Comparison of ENCODE assay signal across 27 cellular contexts in the genomic region with DNA sequence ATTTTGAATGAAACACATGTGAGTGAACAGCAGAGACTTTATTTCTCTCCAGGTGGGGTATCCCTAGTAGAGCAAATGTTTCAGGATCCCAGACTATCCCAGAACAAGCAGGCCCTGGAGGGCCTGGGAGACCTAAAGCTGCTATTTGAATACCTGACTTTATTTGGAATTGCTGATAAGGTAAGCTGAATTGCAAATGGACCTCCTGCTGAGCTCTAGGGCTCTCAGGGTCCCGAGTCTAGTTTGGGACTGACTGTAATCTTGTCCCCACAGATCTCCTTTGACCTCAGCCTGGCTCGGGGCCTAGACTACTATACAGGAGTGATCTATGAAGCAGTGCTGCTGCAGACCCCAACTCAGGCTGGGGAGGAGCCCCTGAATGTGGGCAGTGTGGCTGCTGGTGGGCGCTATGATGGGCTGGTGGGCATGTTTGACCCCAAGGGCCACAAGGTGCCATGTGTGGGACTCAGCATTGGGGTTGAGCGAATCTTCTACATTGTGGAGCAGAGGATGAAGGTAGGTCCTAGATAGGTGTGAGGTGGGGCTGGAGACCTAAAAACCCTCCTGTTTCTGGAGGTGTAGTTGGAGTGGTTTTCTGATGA. TPM values are rescaled to one million over a fixed set of nuclear protein-coding genes. Genes with fewer than 3 reads are reported as not detected.
DNase-seq lines count a peak whose midpoint lies in the region; ATAC-seq and TF ChIP-seq lines count a peak whose summit lies in the region.
"Had no signal": no experiment of that assay in that cellular context is flagged by ENCODE, and none has a peak within 500 bp of the region (broad histone marks: within the 10 kb centered on the region; RNA-seq: fewer than 3 reads in every experiment).

No MANE protein-coding gene starts in this region.

- no peak for ATAC-seq in activated naive CD8-positive, alpha-beta T cell treated with anti-CD3 and anti-CD28 coated beads, Interleukin-2, amount 50 U/mL, for 24 hours
- no peak for ATAC-seq in HG02938 (IDR thresholded peaks at IDR 0.05; ENCODE audit: unreplicated experiment)
- ATAC-seq: CD8-positive, alpha-beta T cell; GM12878; K562 had no signal

- H3K36me3 ChIP-seq in HUES6 (ENCODE audit: control insufficient read depth, insufficient read depth, low read length): peaks cover 65% of the 10 kb centered on the region
- peaks cover 28 to 70% (median 51%) of the 10 kb centered on the region in 4 donors for H3K36me3 ChIP-seq in sigmoid colon

- 93 to 94% methylated on average over 4 of the region's 4 CpGs for WGBS in sigmoid colon, 2 donors

- no peaks in the 10 kb centered on the region for H3K27me3 Mint-ChIP-seq in activated naive CD8-positive, alpha-beta T cell treated with anti-CD3 and anti-CD28 coated beads for 36 hours
- H3K27me3 Mint-ChIP-seq in activated naive CD8-positive, alpha-beta T cell treated with anti-CD3 and anti-CD28 coated beads, Interleukin-2, amount 50 U/mL, for 24 hours: no peaks in the 10 kb centered on the region
- H3K27me3 Mint-ChIP-seq in chondrocyte (ENCODE audit: low read depth) (no peaks in the 10 kb centered on the region), neural crest cell (ENCODE audit: low read depth) (no peaks in the 10 kb centered on the region)

- H3K9me3 Mint-ChIP-seq in activated naive CD8-positive, alpha-beta T cell treated with anti-CD3 and anti-CD28 coated beads for 36 hours: no peaks in the 10 kb centered on the region
- H3K9me3 Mint-ChIP-seq in activated naive CD8-positive, alpha-beta T cell treated with anti-CD3 and anti-CD28 coated beads, Interleukin-2, amount 50 U/mL, for 24 hours: no peaks in the 10 kb centered on the region
- no peaks in the 10 kb centered on the region for H3K9me3 Mint-ChIP-seq in chondrocyte (ENCODE audit: low read depth)
- no peaks in the 10 kb centered on the region for H3K9me3 Mint-ChIP-seq in neural crest cell
- H3K9me3 Mint-ChIP-seq: CD8-positive, alpha-beta T cell had no signal

- peak overlapping the region; percentile 5 for H3K27ac Mint-ChIP-seq in activated naive CD8-positive, alpha-beta T cell treated with anti-CD3 and anti-CD28 coated beads for 36 hours
- H3K27ac Mint-ChIP-seq in activated naive CD8-positive, alpha-beta T cell treated with anti-CD3 and anti-CD28 coated beads, Interleukin-2, amount 50 U/mL, for 24 hours: no peak overlapping the region
- peak overlapping the region; percentile 35 for H3K27ac Mint-ChIP-seq in chondrocyte (ENCODE audit: unreplicated experiment)
- H3K27ac Mint-ChIP-seq in neural crest cell (ENCODE audit: unreplicated experiment): no peak overlapping the region
- H3K27ac Mint-ChIP-seq: CD8-positive, alpha-beta T cell had no signal

- H3K36me3 Mint-ChIP-seq in activated naive CD8-positive, alpha-beta T cell treated with anti-CD3 and anti-CD28 coated beads for 36 hours: peaks cover 36% of the 10 kb centered on the region
- peaks cover 76% of the 10 kb centered on the region for H3K36me3 Mint-ChIP-seq in activated naive CD8-positive, alpha-beta T cell treated with anti-CD3 and anti-CD28 coated beads, Interleukin-2, amount 50 U/mL, for 24 hours (ENCODE audit: low read depth)
- H3K36me3 Mint-ChIP-seq in chondrocyte (ENCODE audit: low read depth) (peaks cover 37% of the 10 kb centered on the region), neural crest cell (ENCODE audit: low read depth) (peaks cover 28% of the 10 kb centered on the region)

- H3K4me1 Mint-ChIP-seq in activated naive CD8-positive, alpha-beta T cell treated with anti-CD3 and anti-CD28 coated beads for 36 hours: peaks cover 22% of the 10 kb centered on the region
- peaks cover 35% of the 10 kb centered on the region for H3K4me1 Mint-ChIP-seq in activated naive CD8-positive, alpha-beta T cell treated with anti-CD3 and anti-CD28 coated beads, Interleukin-2, amount 50 U/mL, for 24 hours
- peaks cover 40% of the 10 kb centered on the region for H3K4me1 Mint-ChIP-seq in chondrocyte (ENCODE audit: low read depth)
- peaks cover 29% of the 10 kb centered on the region for H3K4me1 Mint-ChIP-seq in neural crest cell

- intact Hi-C loops in sigmoid colon (cut with DNase I): no loop called here

- H3K4me3 Mint-ChIP-seq in activated naive CD8-positive, alpha-beta T cell treated with anti-CD3 and anti-CD28 coated beads for 36 hours: no peak overlapping the region
- no peak overlapping the region for H3K4me3 Mint-ChIP-seq in activated naive CD8-positive, alpha-beta T cell treated with anti-CD3 and anti-CD28 coated beads, Interleukin-2, amount 50 U/mL, for 24 hours
- H3K4me3 Mint-ChIP-seq in chondrocyte (ENCODE audit: unreplicated experiment) (no peak overlapping the region), neural crest cell (peak overlapping the region; percentile 62)
- H3K4me3 Mint-ChIP-seq: CD8-positive, alpha-beta T cell had no signal

- H3K27me3 ChIP-seq in HUES6 (ENCODE audit: control insufficient read depth, insufficient read depth, low read length): no peaks in the 10 kb centered on the region
- H3K27me3 ChIP-seq in sigmoid colon: no peaks in the 10 kb centered on the region
- H3K27me3 ChIP-seq: Peyer's patch had no signal

- TF ChIP-seq POLR2A in sigmoid colon (IDR thresholded peaks at IDR 0.05) (no peak), erythroblast (IDR thresholded peaks at IDR 0.05; ENCODE audit: low read length) (no peak)

- TF ChIP-seq CTCF in chondrocyte (IDR thresholded peaks at IDR 0.05): no peak
- no peak for TF ChIP-seq CTCF in neural crest cell (conservative IDR thresholded peaks at IDR 0.05)
- TF ChIP-seq CTCF in sigmoid colon (IDR thresholded peaks at IDR 0.05): no peak

- H3K4me1 ChIP-seq in HUES6 (ENCODE audit: control insufficient read depth, insufficient read depth, low read length) (peaks cover 16% of the 10 kb centered on the region), sigmoid colon (peaks cover 0 to 30% (median 29%) of the 10 kb centered on the region in 4 donors)

- peak overlapping the region; percentile 48 for H3K9ac ChIP-seq in HUES6 (ENCODE audit: low read length)

- DNase-seq in activated naive CD8-positive, alpha-beta T cell treated with anti-CD3 and anti-CD28 coated beads for 36 hours: no peak
- no peak for DNase-seq in activated naive CD8-positive, alpha-beta T cell treated with anti-CD3 and anti-CD28 coated beads, Interleukin-2, amount 50 U/mL, for 24 hours
- DNase-seq in chondrocyte (ENCODE audit: low spot score): no peak
- DNase-seq in neural crest cell (ENCODE audit: low read depth, low spot score): no peak
- no peak for DNase-seq in sigmoid colon
- DNase-seq in erythroblast (lab: John Stamatoyannopoulos, UW): no peak
- DNase-seq: DMS 273 treated with DMSO at 0.1 percent for 48 hours, DMS79, EL, GDM1, Kasumi-1, NCI-H1092 treated with DMSO at 0.1 percent for 48 hours, NCI-H1436, NCI-H187, NCI-H2081 treated with DMSO at 0.1 percent for 48 hours, NCI-H2171, NCI-H226, NCI-H510A, NCI-H69, Peyer's patch, SHP77 treated with DMSO at 0.1 percent for 48 hours had no signal

- no peak overlapping the region; the same call in 1 of the 2 replicates for H3K27ac ChIP-seq in HUES6 (ENCODE audit: low read depth, low read length)
- no peak overlapping the region for H3K27ac ChIP-seq in sigmoid colon
- H3K27ac ChIP-seq: C4-2B, Peyer's patch had no signal

- no peaks in the 10 kb centered on the region for H3K9me3 ChIP-seq in HUES6 (ENCODE audit: control insufficient read depth, insufficient read depth, low read depth, low read length)
- H3K9me3 ChIP-seq in sigmoid colon: no peaks in the 10 kb centered on the region
- H3K9me3 ChIP-seq: Peyer's patch had no signal

- H3K4me3 ChIP-seq in HUES6 (ENCODE audit: low read depth, low read length): no peak overlapping the region
- no peak overlapping the region for H3K4me3 ChIP-seq in sigmoid colon
- H3K4me3 ChIP-seq: GM12878, K562, Peyer's patch had no signal

- TF ChIP-seq EP300 in sigmoid colon (IDR thresholded peaks at IDR 0.05): no peak

RNA-seq across cellular contexts. Expression of a gene that starts 3.3 kb away (rescaled TPM):
- 10 to 100 TPM; 64.8 to 67.2 TPM for total RNA-seq in activated naive CD8-positive, alpha-beta T cell treated with anti-CD3 and anti-CD28 coated beads for 36 hours
- total RNA-seq in chondrocyte (37.0 to 50.3 TPM (median 39.2 TPM) in 3 replicates), neural crest cell (53.0 and 55.0 TPM in 2 replicates), sigmoid colon (10 to 100 TPM; 28.0 to 46.0 (median 36.9) TPM)
- 10 to 100 TPM; 74.5 to 97.9 (median 87.2) TPM for polyA plus RNA-seq in sigmoid colon

RNA-seq across cellular contexts. Expression of a gene that starts 5.7 kb away (rescaled TPM):
- total RNA-seq in activated naive CD8-positive, alpha-beta T cell treated with anti-CD3 and anti-CD28 coated beads for 36 hours: 10 to 100 TPM; 23.6 to 24.0 TPM
- total RNA-seq in chondrocyte (22.8 to 27.4 TPM (median 22.8 TPM) in 3 replicates), neural crest cell (31.8 and 33.2 TPM in 2 replicates), sigmoid colon (10 to 100 TPM; 18.2 to 19.4 (median 18.9) TPM)
- 10 to 100 TPM; 26.4 to 34.7 (median 29.0) TPM for polyA plus RNA-seq in sigmoid colon

RNA-seq across cellular contexts. Expression of a gene that starts 5.8 kb away (rescaled TPM):
- 100 to 1,000 TPM in 1 of 2 experiments, 10 to 100 TPM in 1; 95.2 to 104 TPM for total RNA-seq in activated naive CD8-positive, alpha-beta T cell treated with anti-CD3 and anti-CD28 coated beads for 36 hours
- total RNA-seq in chondrocyte (62.9 to 83.4 TPM (median 67.5 TPM) in 3 replicates), neural crest cell (92.7 and 98.7 TPM in 2 replicates), sigmoid colon (10 to 100 TPM; 35.2 to 54.2 (median 43.5) TPM)
- 10 to 100 TPM; 35.4 to 60.2 (median 39.8) TPM for polyA plus RNA-seq in sigmoid colon

RNA-seq across cellular contexts. Expression of a gene that starts 23.6 kb away (rescaled TPM):
- 1 to 10 TPM; 2.7 to 3.7 TPM for total RNA-seq in activated naive CD8-positive, alpha-beta T cell treated with anti-CD3 and anti-CD28 coated beads for 36 hours
- total RNA-seq in chondrocyte: 1.3 to 1.5 TPM (median 1.3 TPM) in 3 replicates
- 4.2 and 4.6 TPM in 2 replicates for total RNA-seq in neural crest cell
- under 1 TPM in 2 of 4 donors, not detected in 2; 0.36 to 0.95 TPM for total RNA-seq in sigmoid colon
- polyA plus RNA-seq in sigmoid colon: 1 to 10 TPM in 1 of 3 donors, under 1 TPM in 2; 0.60 to 2.4 (median 0.69) TPM

RNA-seq across cellular contexts. Expression of a gene that starts 32.3 kb away (rescaled TPM):
- 10 to 100 TPM; 37.5 to 38.9 TPM for total RNA-seq in activated naive CD8-positive, alpha-beta T cell treated with anti-CD3 and anti-CD28 coated beads for 36 hours
- 24.5 to 31.4 TPM (median 24.6 TPM) in 3 replicates for total RNA-seq in chondrocyte
- 23.6 and 24.0 TPM in 2 replicates for total RNA-seq in neural crest cell
- 10 to 100 TPM; 13.2 to 18.0 (median 15.1) TPM for total RNA-seq in sigmoid colon
- polyA plus RNA-seq in sigmoid colon: 10 to 100 TPM; 19.2 to 35.0 (median 29.8) TPM

Comparison
In these comparisons a context has a peak if more than half of its experiments do, and no peak if none do; other contexts are left out.
1. H3K27ac Mint-ChIP-seq: peak in activated naive CD8-positive, alpha-beta T cell treated with anti-CD3 and anti-CD28 coated beads for 36 hours (single experiment) and chondrocyte (single experiment); none in activated naive CD8-positive, alpha-beta T cell treated with anti-CD3 and anti-CD28 coated beads, Interleukin-2, amount 50 U/mL, for 24 hours (single experiment) and neural crest cell (single experiment).